In genomic region chr4:64271601-64272081, GRCh38 we compare ENCODE assay signal across 12 cellular contexts.
DNase-seq lines count a peak whose midpoint lies in the region; ATAC-seq and TF ChIP-seq lines count a peak whose summit lies in the region.
"Had no signal": no experiment of that assay in that cellular context is flagged by ENCODE, and none has a peak within 500 bp of the region (broad histone marks: within the 10 kb centered on the region; RNA-seq: fewer than 3 reads in every experiment).

No MANE protein-coding gene starts in this region.

- H3K27me3 ChIP-seq in SJSA1 (replicated peaks) = no peaks in the 10 kb centered on the region
- H3K27me3 ChIP-seq in heart right ventricle = no peaks in the 10 kb centered on the region

- ATAC-seq in heart right ventricle = peak; percentile 73 to 92 (median 86)
- ATAC-seq in GM19452 (IDR thresholded peaks at IDR 0.05; ENCODE audit: unreplicated experiment) = no peak
- no peak for ATAC-seq in omental fat pad (ENCODE audit: low FRiP score)
- no peak for ATAC-seq in GM19467 (IDR thresholded peaks at IDR 0.05; ENCODE audit: unreplicated experiment)

- no peak overlapping the region for H3K27ac ChIP-seq in HEK293 (ENCODE audit: extremely low read depth, low read depth, low read length)
- no peak overlapping the region for H3K27ac ChIP-seq in SJSA1
- peak overlapping the region in 7 of 10 donors; percentile 29 to 52 (median 45) for H3K27ac ChIP-seq in heart right ventricle

- POLR2A ChIA-PET in HEK293 (lab: Yijun Ruan, JAX) = no interaction called here

- intact Hi-C loops in heart right ventricle (cut with DNase I) = loop anchor here in 1 of 10 donors (10.0 kb wide), 1 partner anchor 263 kb away; no protein-coding TSS in a partner anchor

- CTCF ChIA-PET in HEK293 (lab: Yijun Ruan, JAX) = no interaction called here

- H3K36me3 ChIP-seq in HEK293 (ENCODE audit: control insufficient read depth in 2 of 2, insufficient read depth in 1 of 2, low read length in 2 of 2) (no peaks in the 10 kb centered on the region), SJSA1 (no peaks in the 10 kb centered on the region), heart right ventricle (peaks cover 0 to 15% (median 0%) of the 10 kb centered on the region in 9 donors)

- 49 to 66% methylated on average over 9 of the region's 9 CpGs for WGBS in heart right ventricle, 2 donors

- H3K4me1 ChIP-seq in HEK293 (ENCODE audit: control insufficient read depth, insufficient read depth, low read length) = no peaks in the 10 kb centered on the region
- no peaks in the 10 kb centered on the region for H3K4me1 ChIP-seq in SJSA1 (replicated peaks)
- H3K4me1 ChIP-seq in heart right ventricle = peaks cover 0 to 24% (median 0%) of the 10 kb centered on the region in 9 donors

- DNase-seq in 8988T = peak; percentile 3
- DNase-seq in SJSA1 (ENCODE audit: low read depth in 1 of 2, low spot score in 2 of 2) = peak in 1 of 2 experiments; percentile 1
- peak; percentile 18 to 55 for DNase-seq in heart right ventricle
- no peak for DNase-seq in activated CD4-positive, alpha-beta T cell treated with anti-CD3 and anti-CD28 coated beads for 1 hour
- no peak for DNase-seq in omental fat pad (ENCODE audit: low spot score)
- DNase-seq: activated naive CD8-positive, alpha-beta T cell treated with anti-CD3 and anti-CD28 coated beads, Interleukin-2, amount 10 ng/mL, durations not matched to agents 7 days and 5 days; foreskin melanocyte; nucleus accumbens; stimulated activated CD4-positive, alpha-beta T cell treated with anti-CD3 and anti-CD28 coated beads, Interleukin-4, amount 100 ng/mL, for 1 hour had no signal

- H3K4me3 ChIP-seq in HEK293 (ENCODE audit: low read depth, low read length) = no peak overlapping the region
- peak overlapping the region; percentile 14; the same call in 1 of the 2 replicates for H3K4me3 ChIP-seq in SJSA1
- peak overlapping the region in 7 of 10 donors; percentile 10 to 42 (median 33) for H3K4me3 ChIP-seq in heart right ventricle

- no peak for TF ChIP-seq CTCF in HEK293 (tag by site-specific recombination; IDR thresholded peaks at IDR 0.05)
- peak in 5 of 9 donors; percentile 11 to 35 (median 22) for TF ChIP-seq CTCF in heart right ventricle (IDR thresholded peaks at IDR 0.05)
- no peak for TF ChIP-seq CTCF in omental fat pad (IDR thresholded peaks at IDR 0.05)

- H3K9me3 ChIP-seq in HEK293 (ENCODE audit: control insufficient read depth, insufficient read depth, low read depth, low read length) = no peaks in the 10 kb centered on the region
- H3K9me3 ChIP-seq in SJSA1 (replicated peaks) = no peaks in the 10 kb centered on the region
- no peaks in the 10 kb centered on the region for H3K9me3 ChIP-seq in heart right ventricle

TF ChIP-seq in HEK293, 187 proteins besides CTCF, POLR2A, EP300 and RAD21:
- TF ChIP-seq ZNF654 (tag by site-specific recombination; IDR thresholded peaks at IDR 0.05; ENCODE audit: low read depth) (peak; percentile 16), ZNF585B (tag by site-specific recombination; IDR thresholded peaks at IDR 0.05) (no peak), ZNF324 (tag by site-specific recombination; IDR thresholded peaks at IDR 0.05) (no peak), ZBTB7A (tag by site-specific recombination; IDR thresholded peaks at IDR 0.05; ENCODE audit: low read depth) (no peak)
- TF ChIP-seq, protein P1, sequence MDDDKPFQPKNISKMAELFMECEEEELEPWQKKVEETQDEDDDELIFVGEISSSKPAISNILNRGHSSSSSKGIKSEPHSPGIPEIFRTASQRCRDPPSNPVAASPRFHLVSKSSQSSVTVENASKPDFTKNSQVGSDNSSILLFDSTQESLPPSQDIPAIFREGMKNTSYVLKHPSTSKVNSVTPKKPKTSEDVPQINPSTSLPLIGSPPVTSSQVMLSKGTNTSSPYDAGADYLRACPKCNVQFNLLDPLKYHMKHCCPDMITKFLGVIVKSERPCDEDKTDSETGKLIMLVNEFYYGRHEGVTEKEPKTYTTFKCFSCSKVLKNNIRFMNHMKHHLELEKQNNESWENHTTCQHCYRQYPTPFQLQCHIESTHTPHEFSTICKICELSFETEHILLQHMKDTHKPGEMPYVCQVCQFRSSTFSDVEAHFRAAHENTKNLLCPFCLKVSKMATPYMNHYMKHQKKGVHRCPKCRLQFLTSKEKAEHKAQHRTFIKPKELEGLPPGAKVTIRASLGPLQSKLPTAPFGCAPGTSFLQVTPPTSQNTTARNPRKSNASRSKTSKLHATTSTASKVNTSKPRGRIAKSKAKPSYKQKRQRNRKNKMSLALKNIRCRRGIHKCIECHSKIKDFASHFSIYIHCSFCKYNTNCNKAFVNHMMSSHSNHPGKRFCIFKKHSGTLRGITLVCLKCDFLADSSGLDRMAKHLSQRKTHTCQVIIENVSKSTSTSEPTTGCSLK (tag by site-specific recombination; IDR thresholded peaks at IDR 0.05) = no peak

Comparison
In these comparisons a context has a peak if more than half of its experiments do, and no peak if none do; other contexts are left out.
1. DNase-seq: peak in 8988T (single experiment) and heart right ventricle (2 of 2); none in activated CD4-positive, alpha-beta T cell treated with anti-CD3 and anti-CD28 coated beads for 1 hour (single experiment) and omental fat pad (single experiment).
2. H3K27ac ChIP-seq: peak in heart right ventricle (7 of 10); none in HEK293 (single experiment) and SJSA1 (single experiment).
3. CTCF ChIP-seq: peak in heart right ventricle (5 of 9); none in HEK293 (single experiment) and omental fat pad (0 of 3).
4. ATAC-seq: peak in heart right ventricle (8 of 8); none in GM19452 (single experiment), omental fat pad (single experiment) and GM19467 (single experiment).